Comparison of ENCODE assay signal across 14 cellular contexts in the genomic region with DNA sequence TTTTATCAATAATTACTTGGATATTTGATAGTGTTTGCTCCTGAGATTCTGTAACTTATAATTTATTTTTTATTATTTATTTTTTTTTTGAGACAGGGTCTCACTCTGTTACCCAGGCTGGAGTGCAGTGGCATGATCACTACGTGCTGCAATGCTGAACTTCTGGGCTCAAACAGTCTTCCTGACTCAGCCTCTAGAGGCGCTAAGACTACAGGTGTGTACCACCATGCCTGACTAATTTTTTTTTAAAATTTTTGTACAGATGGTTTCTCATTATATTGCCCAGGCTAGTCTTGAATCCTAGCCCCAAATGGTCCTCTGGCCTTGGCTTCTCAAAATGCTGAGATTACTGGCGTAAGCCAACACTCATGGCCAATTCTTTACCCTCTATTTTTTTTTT.
DNase-seq lines count a peak whose midpoint lies in the region; ATAC-seq and TF ChIP-seq lines count a peak whose summit lies in the region.
"Had no signal": no experiment of that assay in that cellular context is flagged by ENCODE, and none has a peak within 500 bp of the region (broad histone marks: within the 10 kb centered on the region; RNA-seq: fewer than 3 reads in every experiment).

No MANE protein-coding gene starts in this region.

- TF ChIP-seq POLR2A in NB4 (IDR thresholded peaks at IDR 0.05; ENCODE audit: extremely low read depth, insufficient read length): no peak

- no peak for TF ChIP-seq EP300 in SK-N-SH (IDR thresholded peaks at IDR 0.05; ENCODE audit: borderline replicate concordance in 1 of 2, low read depth in 1 of 2, low read length in 1 of 2)

- ATAC-seq in GM21390 (IDR thresholded peaks at IDR 0.05; ENCODE audit: unreplicated experiment) (peak; percentile 73), HG03108 (IDR thresholded peaks at IDR 0.05; ENCODE audit: unreplicated experiment) (no peak)
- ATAC-seq: lower lobe of right lung had no signal

- H3K9me2 ChIP-seq in SK-N-SH: no peaks in the 10 kb centered on the region

- H3K4me1 Mint-ChIP-seq in Calu3 (ENCODE audit: low read depth, unreplicated experiment): no peaks in the 10 kb centered on the region
- no peaks in the 10 kb centered on the region for H3K4me1 Mint-ChIP-seq in chondrocyte (ENCODE audit: low read depth)

- no peaks in the 10 kb centered on the region for H3K9me3 ChIP-seq in SK-N-SH
- H3K9me3 ChIP-seq: lower lobe of right lung, vagina had no signal

- POLR2A ChIA-PET in SK-N-SH (lab: Yijun Ruan, JAX): no interaction called here

- BruUV-seq in Calu3 (replicated peaks; lab: Mats Ljungman, UMichigan): no TSS peak

- TF ChIP-seq CTCF in Calu3 (IDR thresholded peaks at IDR 0.05; ENCODE audit: unreplicated experiment): peak; percentile 18
- peak; percentile 15 for TF ChIP-seq CTCF in NB4 (IDR thresholded peaks at IDR 0.05; ENCODE audit: low read depth, low read length)
- peak; percentile 36 for TF ChIP-seq CTCF in epithelial cell of esophagus (IDR thresholded peaks at IDR 0.05; ENCODE audit: insufficient read depth, low read depth, low read length, missing control alignments)
- TF ChIP-seq CTCF in chondrocyte (IDR thresholded peaks at IDR 0.05): no peak
- TF ChIP-seq CTCF in SK-N-SH (IDR thresholded peaks at IDR 0.05): no peak

- H3K79me2 ChIP-seq in SK-N-SH (ENCODE audit: insufficient read depth): no peaks in the 10 kb centered on the region

- no peaks in the 10 kb centered on the region; a peak in 1 of 4 replicates for H3K4me1 ChIP-seq in SK-N-SH (ENCODE audit: control insufficient read depth in 1 of 2, insufficient read depth in 2 of 2, low read depth in 1 of 2, low read length in 1 of 2)
- H3K4me1 ChIP-seq: lower lobe of right lung, vagina had no signal

- intact Hi-C loops in Calu3 (cut with micrococcal nuclease; ENCODE audit: unreplicated experiment): no loop called here

- CTCF ChIA-PET in Calu3 (lab: Charles Lee) (no interaction called here), SK-N-SH (lab: Yijun Ruan, JAX) (no interaction called here)

- 88% methylated on average over 3 of the region's 3 CpGs for WGBS in SK-N-SH (ENCODE audit: low lambda C conversion rate)

- H4K20me1 ChIP-seq in SK-N-SH (ENCODE audit: insufficient read depth): no peaks in the 10 kb centered on the region

- no peak overlapping the region for H3K4me3 ChIP-seq in NB4 (ENCODE audit: low read depth, low read length)
- no peak overlapping the region for H3K4me3 ChIP-seq in epithelial cell of esophagus (ENCODE audit: low read length)
- H3K4me3 ChIP-seq in SK-N-SH (ENCODE audit: low read depth in 2 of 2, low read length in 1 of 2): no peak overlapping the region
- H3K4me3 ChIP-seq: lower lobe of right lung, vagina had no signal

- H3K9me3 Mint-ChIP-seq in Calu3 (ENCODE audit: low read depth, unreplicated experiment): no peaks in the 10 kb centered on the region
- no peaks in the 10 kb centered on the region for H3K9me3 Mint-ChIP-seq in chondrocyte (ENCODE audit: low read depth)

- no peaks in the 10 kb centered on the region for H3K36me3 ChIP-seq in SK-N-SH (replicated peaks in 1 of 2; ENCODE audit: control insufficient read depth in 1 of 2, insufficient read depth in 2 of 2, low read length in 1 of 2)
- H3K36me3 ChIP-seq: lower lobe of right lung, vagina had no signal

- H2AFZ ChIP-seq in SK-N-SH (ENCODE audit: low read depth): no peak overlapping the region

- H3K27me3 Mint-ChIP-seq in Calu3 (ENCODE audit: unreplicated experiment) (no peaks in the 10 kb centered on the region), chondrocyte (ENCODE audit: low read depth) (no peaks in the 10 kb centered on the region)

- H3K27ac Mint-ChIP-seq in Calu3 (ENCODE audit: unreplicated experiment) (no peak overlapping the region), chondrocyte (ENCODE audit: unreplicated experiment) (no peak overlapping the region)

- no peaks in the 10 kb centered on the region for H3F3A ChIP-seq in SK-N-SH (replicated peaks; ENCODE audit: insufficient read depth)

- DNase-seq in Calu3: no peak
- DNase-seq in NB4 (ENCODE audit: low read depth): no peak
- peak; percentile 26 for DNase-seq in epithelial cell of esophagus (ENCODE audit: low read depth)
- DNase-seq in chondrocyte (ENCODE audit: low spot score): no peak
- no peak for DNase-seq in NCI-H748 (lab: John Stamatoyannopoulos, UW; ENCODE audit: unreplicated experiment)
- DNase-seq in SK-N-SH: no peak
- DNase-seq: glutamatergic neuron; lower lobe of right lung; occipital lobe; stimulated activated CD4-positive, alpha-beta T cell treated with anti-CD3 and anti-CD28 coated beads, Interleukin-15, amount 100 ng/mL, for 24 hours; stimulated activated CD8-positive, alpha-beta memory T cell treated with anti-CD3 and anti-CD28 coated beads, Interleukin-4, amount 100 ng/mL, for 48 hours had no signal

- H3K4me2 ChIP-seq in SK-N-SH: no peak overlapping the region

- no peak overlapping the region for H3K27ac ChIP-seq in SK-N-SH (ENCODE audit: low read depth in 2 of 2, low read length in 1 of 2)
- H3K27ac ChIP-seq: lower lobe of right lung, vagina had no signal

- no peak overlapping the region for H3K9ac ChIP-seq in SK-N-SH

- no peak for TF ChIP-seq RAD21 in SK-N-SH (IDR thresholded peaks at IDR 0.05; ENCODE audit: low read length)

- H3K27me3 ChIP-seq in SK-N-SH (ENCODE audit: insufficient read depth): no peaks in the 10 kb centered on the region
- H3K27me3 ChIP-seq: vagina had no signal

- no peaks in the 10 kb centered on the region for H3K36me3 Mint-ChIP-seq in Calu3 (ENCODE audit: insufficient read depth, unreplicated experiment)
- H3K36me3 Mint-ChIP-seq in chondrocyte (ENCODE audit: low read depth): no peaks in the 10 kb centered on the region

- H3K4me3 Mint-ChIP-seq in Calu3 (ENCODE audit: low read depth, unreplicated experiment) (no peak overlapping the region), chondrocyte (ENCODE audit: unreplicated experiment) (no peak overlapping the region)

TF ChIP-seq in SK-N-SH, 30 proteins besides CTCF, POLR2A, EP300 and RAD21:
- TF ChIP-seq NFIC (IDR thresholded peaks at IDR 0.05; ENCODE audit: borderline replicate concordance) (no peak), CHD2 (IDR thresholded peaks at IDR 0.05; ENCODE audit: low read length, partially characterized antibody) (no peak), FOXM1 (IDR thresholded peaks at IDR 0.05; ENCODE audit: low read depth) (no peak), NRF1 (IDR thresholded peaks at IDR 0.05; ENCODE audit: low read depth, low read length) (no peak), TEAD4 (IDR thresholded peaks at IDR 0.05; ENCODE audit: borderline replicate concordance, insufficient read depth) (no peak), TCF12 (IDR thresholded peaks at IDR 0.05) (no peak), FOXJ3 (CRISPR knock-in tag; IDR thresholded peaks at IDR 0.05) (no peak)

Comparison
In these comparisons a context has a peak if more than half of its experiments do, and no peak if none do; other contexts are left out.
1. CTCF ChIP-seq: peak in Calu3 (single experiment), NB4 (single experiment) and epithelial cell of esophagus (single experiment); none in chondrocyte (single experiment) and SK-N-SH (single experiment).